In genomic region chr16:29899516-29900101, GRCh38 we compare ENCODE assay signal across 1 cellular context.
TF ChIP-seq lines count a peak whose summit lies in the region.

SEZ6L2 (minus strand) TSS chr16:29899550; CDS start chr16:29899019, 531 bp downstream.

TF ChIP-seq in HepG2, 621 proteins besides CTCF, POLR2A, EP300 and RAD21 (continued from another document and continues in another):
- TF ChIP-seq ZNF12 (CRISPR knock-in tag; IDR thresholded peaks at IDR 0.05) (no peak; the same call in 1 of the 2 replicates), FOXO1 (CRISPR knock-in tag; IDR thresholded peaks at IDR 0.05) (peak; percentile 77), ZNF468 (CRISPR knock-in tag; IDR thresholded peaks at IDR 0.05) (peak; percentile 71; the same call in 1 of the 2 replicates), THAP7 (CRISPR knock-in tag; IDR thresholded peaks at IDR 0.05) (no peak; the same call in none of the 2 replicates), REL (CRISPR knock-in tag; conservative IDR thresholded peaks at IDR 0.05) (no peak; the same call in 1 of the 2 replicates), ZNF550 (CRISPR knock-in tag; IDR thresholded peaks at IDR 0.05; ENCODE audit: borderline replicate concordance) (no peak), ZFP36L2 (CRISPR knock-in tag; IDR thresholded peaks at IDR 0.05) (0 out of 2 replicates have a peak, but pooled peaks have one; percentile 68), ZNF441 (CRISPR knock-in tag; IDR thresholded peaks at IDR 0.05; ENCODE audit: borderline replicate concordance) (no peak), ZNF451 (CRISPR knock-in tag; IDR thresholded peaks at IDR 0.05) (no peak), ZMAT5 (CRISPR knock-in tag; IDR thresholded peaks at IDR 0.05; ENCODE audit: borderline replicate concordance, low read depth) (no peak), ZFYVE20 (CRISPR knock-in tag; IDR thresholded peaks at IDR 0.05; ENCODE audit: borderline replicate concordance, low read depth) (no peak; the same call in 1 of the 2 replicates), ZNF331 (CRISPR knock-in tag; IDR thresholded peaks at IDR 0.05) (peak; percentile 87), ETS1 (CRISPR knock-in tag; IDR thresholded peaks at IDR 0.05) (peak; percentile 99), ZNF552 (CRISPR knock-in tag; IDR thresholded peaks at IDR 0.05; ENCODE audit: borderline replicate concordance) (no peak), ZNF136 (CRISPR knock-in tag; IDR thresholded peaks at IDR 0.05; ENCODE audit: low read depth) (no peak), ZNF766 (CRISPR knock-in tag; IDR thresholded peaks at IDR 0.05; ENCODE audit: borderline replicate concordance) (peak; percentile 99), ZNF282 (IDR thresholded peaks at IDR 0.05; ENCODE audit: partially characterized antibody) (no peak), NR2C2 (CRISPR knock-in tag; IDR thresholded peaks at IDR 0.05; ENCODE audit: borderline replicate concordance) (no peak), ZFAT (CRISPR knock-in tag; conservative IDR thresholded peaks at IDR 0.05) (no peak; the same call in 1 of the 2 replicates), ZNF281 (CRISPR knock-in tag; IDR thresholded peaks at IDR 0.05; ENCODE audit: borderline replicate concordance) (peak; percentile 35; the same call in 1 of the 2 replicates), SCMH1 (CRISPR knock-in tag; IDR thresholded peaks at IDR 0.05; ENCODE audit: borderline replicate concordance) (no peak), THYN1 (CRISPR knock-in tag; IDR thresholded peaks at IDR 0.05; ENCODE audit: borderline replicate concordance, low read depth) (no peak), TRAFD1 (CRISPR knock-in tag; IDR thresholded peaks at IDR 0.05; ENCODE audit: borderline replicate concordance) (no peak), ZSCAN20 (CRISPR knock-in tag; IDR thresholded peaks at IDR 0.05; ENCODE audit: borderline replicate concordance) (peak; percentile 99; the same call in 1 of the 2 replicates), HHEX (CRISPR knock-in tag; IDR thresholded peaks at IDR 0.05) (no peak), ZBTB21 (CRISPR knock-in tag; IDR thresholded peaks at IDR 0.05) (no peak), ZSCAN22 (CRISPR knock-in tag; IDR thresholded peaks at IDR 0.05) (0 out of 2 replicates have a peak, but pooled peaks have one; percentile 22)
- TF ChIP-seq, protein P1, sequence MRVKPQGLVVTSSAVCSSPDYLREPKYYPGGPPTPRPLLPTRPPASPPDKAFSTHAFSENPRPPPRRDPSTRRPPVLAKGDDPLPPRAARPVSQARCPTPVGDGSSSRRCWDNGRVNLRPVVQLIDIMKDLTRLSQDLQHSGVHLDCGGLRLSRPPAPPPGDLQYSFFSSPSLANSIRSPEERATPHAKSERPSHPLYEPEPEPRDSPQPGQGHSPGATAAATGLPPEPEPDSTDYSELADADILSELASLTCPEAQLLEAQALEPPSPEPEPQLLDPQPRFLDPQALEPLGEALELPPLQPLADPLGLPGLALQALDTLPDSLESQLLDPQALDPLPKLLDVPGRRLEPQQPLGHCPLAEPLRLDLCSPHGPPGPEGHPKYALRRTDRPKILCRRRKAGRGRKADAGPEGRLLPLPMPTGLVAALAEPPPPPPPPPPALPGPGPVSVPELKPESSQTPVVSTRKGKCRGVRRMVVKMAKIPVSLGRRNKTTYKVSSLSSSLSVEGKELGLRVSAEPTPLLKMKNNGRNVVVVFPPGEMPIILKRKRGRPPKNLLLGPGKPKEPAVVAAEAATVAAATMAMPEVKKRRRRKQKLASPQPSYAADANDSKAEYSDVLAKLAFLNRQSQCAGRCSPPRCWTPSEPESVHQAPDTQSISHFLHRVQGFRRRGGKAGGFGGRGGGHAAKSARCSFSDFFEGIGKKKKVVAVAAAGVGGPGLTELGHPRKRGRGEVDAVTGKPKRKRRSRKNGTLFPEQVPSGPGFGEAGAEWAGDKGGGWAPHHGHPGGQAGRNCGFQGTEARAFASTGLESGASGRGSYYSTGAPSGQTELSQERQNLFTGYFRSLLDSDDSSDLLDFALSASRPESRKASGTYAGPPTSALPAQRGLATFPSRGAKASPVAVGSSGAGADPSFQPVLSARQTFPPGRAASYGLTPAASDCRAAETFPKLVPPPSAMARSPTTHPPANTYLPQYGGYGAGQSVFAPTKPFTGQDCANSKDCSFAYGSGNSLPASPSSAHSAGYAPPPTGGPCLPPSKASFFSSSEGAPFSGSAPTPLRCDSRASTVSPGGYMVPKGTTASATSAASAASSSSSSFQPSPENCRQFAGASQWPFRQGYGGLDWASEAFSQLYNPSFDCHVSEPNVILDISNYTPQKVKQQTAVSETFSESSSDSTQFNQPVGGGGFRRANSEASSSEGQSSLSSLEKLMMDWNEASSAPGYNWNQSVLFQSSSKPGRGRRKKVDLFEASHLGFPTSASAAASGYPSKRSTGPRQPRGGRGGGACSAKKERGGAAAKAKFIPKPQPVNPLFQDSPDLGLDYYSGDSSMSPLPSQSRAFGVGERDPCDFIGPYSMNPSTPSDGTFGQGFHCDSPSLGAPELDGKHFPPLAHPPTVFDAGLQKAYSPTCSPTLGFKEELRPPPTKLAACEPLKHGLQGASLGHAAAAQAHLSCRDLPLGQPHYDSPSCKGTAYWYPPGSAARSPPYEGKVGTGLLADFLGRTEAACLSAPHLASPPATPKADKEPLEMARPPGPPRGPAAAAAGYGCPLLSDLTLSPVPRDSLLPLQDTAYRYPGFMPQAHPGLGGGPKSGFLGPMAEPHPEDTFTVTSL (CRISPR knock-in tag; IDR thresholded peaks at IDR 0.05; ENCODE audit: borderline replicate concordance): no peak
- TF ChIP-seq, protein P2, sequence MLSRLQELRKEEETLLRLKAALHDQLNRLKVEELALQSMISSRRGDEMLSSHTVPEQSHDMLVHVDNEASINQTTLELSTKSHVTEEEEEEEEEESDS (CRISPR knock-in tag; IDR thresholded peaks at IDR 0.05; ENCODE audit: borderline replicate concordance): 0 out of 2 replicates have a peak, but pooled peaks have one; percentile 77
- TF ChIP-seq, protein P3, sequence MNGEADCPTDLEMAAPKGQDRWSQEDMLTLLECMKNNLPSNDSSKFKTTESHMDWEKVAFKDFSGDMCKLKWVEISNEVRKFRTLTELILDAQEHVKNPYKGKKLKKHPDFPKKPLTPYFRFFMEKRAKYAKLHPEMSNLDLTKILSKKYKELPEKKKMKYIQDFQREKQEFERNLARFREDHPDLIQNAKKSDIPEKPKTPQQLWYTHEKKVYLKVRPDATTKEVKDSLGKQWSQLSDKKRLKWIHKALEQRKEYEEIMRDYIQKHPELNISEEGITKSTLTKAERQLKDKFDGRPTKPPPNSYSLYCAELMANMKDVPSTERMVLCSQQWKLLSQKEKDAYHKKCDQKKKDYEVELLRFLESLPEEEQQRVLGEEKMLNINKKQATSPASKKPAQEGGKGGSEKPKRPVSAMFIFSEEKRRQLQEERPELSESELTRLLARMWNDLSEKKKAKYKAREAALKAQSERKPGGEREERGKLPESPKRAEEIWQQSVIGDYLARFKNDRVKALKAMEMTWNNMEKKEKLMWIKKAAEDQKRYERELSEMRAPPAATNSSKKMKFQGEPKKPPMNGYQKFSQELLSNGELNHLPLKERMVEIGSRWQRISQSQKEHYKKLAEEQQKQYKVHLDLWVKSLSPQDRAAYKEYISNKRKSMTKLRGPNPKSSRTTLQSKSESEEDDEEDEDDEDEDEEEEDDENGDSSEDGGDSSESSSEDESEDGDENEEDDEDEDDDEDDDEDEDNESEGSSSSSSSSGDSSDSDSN (CRISPR knock-in tag; IDR thresholded peaks at IDR 0.05): peak; percentile 15; the same call in 1 of the 2 replicates
- TF ChIP-seq, protein P4, sequence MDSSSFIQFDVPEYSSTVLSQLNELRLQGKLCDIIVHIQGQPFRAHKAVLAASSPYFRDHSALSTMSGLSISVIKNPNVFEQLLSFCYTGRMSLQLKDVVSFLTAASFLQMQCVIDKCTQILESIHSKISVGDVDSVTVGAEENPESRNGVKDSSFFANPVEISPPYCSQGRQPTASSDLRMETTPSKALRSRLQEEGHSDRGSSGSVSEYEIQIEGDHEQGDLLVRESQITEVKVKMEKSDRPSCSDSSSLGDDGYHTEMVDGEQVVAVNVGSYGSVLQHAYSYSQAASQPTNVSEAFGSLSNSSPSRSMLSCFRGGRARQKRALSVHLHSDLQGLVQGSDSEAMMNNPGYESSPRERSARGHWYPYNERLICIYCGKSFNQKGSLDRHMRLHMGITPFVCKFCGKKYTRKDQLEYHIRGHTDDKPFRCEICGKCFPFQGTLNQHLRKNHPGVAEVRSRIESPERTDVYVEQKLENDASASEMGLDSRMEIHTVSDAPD (CRISPR knock-in tag; IDR thresholded peaks at IDR 0.05): no peak
- TF ChIP-seq, protein P5, sequence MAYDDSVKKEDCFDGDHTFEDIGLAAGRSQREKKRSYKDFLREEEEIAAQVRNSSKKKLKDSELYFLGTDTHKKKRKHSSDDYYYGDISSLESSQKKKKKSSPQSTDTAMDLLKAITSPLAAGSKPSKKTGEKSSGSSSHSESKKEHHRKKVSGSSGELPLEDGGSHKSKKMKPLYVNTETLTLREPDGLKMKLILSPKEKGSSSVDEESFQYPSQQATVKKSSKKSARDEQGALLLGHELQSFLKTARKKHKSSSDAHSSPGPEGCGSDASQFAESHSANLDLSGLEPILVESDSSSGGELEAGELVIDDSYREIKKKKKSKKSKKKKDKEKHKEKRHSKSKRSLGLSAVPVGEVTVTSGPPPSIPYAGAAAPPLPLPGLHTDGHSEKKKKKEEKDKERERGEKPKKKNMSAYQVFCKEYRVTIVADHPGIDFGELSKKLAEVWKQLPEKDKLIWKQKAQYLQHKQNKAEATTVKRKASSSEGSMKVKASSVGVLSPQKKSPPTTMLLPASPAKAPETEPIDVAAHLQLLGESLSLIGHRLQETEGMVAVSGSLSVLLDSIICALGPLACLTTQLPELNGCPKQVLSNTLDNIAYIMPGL (CRISPR knock-in tag; IDR thresholded peaks at IDR 0.05; ENCODE audit: borderline replicate concordance in 1 of 2, low read depth in 1 of 2): peak in 1 of 2 experiments; percentile 30; a peak in 2 of 4 replicates
